ENCODE assay signal across 13 cellular contexts in genomic region chr18:74546751-74547530, GRCh38. TPM values are rescaled to one million over a fixed set of nuclear protein-coding genes. Genes with fewer than 3 reads are reported as not detected.
DNase-seq lines count a peak whose midpoint lies in the region; ATAC-seq and TF ChIP-seq lines count a peak whose summit lies in the region.
"Had no signal": no experiment of that assay in that cellular context is flagged by ENCODE, and none has a peak within 500 bp of the region (broad histone marks: within the 10 kb centered on the region; RNA-seq: fewer than 3 reads in every experiment).

No MANE protein-coding gene starts in this region.

- H2BK5ac ChIP-seq in trophoblast cell (ENCODE audit: low read depth, low read length, poor library complexity): no peak overlapping the region

- peaks cover 10% of the 10 kb centered on the region for H3K9me3 Mint-ChIP-seq in Calu3 (ENCODE audit: low read depth, unreplicated experiment)

- no peak overlapping the region for H3K23ac ChIP-seq in trophoblast cell (ENCODE audit: low read length)

- ATAC-seq in SK-N-SH treated with all-trans-retinoic acid at 6 μM for 48 hours (peak; percentile 44), HG03521 (IDR thresholded peaks at IDR 0.05; ENCODE audit: unreplicated experiment) (no peak), GM18520 (IDR thresholded peaks at IDR 0.05; ENCODE audit: unreplicated experiment) (no peak)

- no peak overlapping the region for H4K12ac ChIP-seq in trophoblast cell (ENCODE audit: low read depth, low read length)

- H2BK12ac ChIP-seq in trophoblast cell (ENCODE audit: low read length): no peak overlapping the region

- H3K4me1 Mint-ChIP-seq in Calu3 (ENCODE audit: low read depth, unreplicated experiment): peaks cover 25% of the 10 kb centered on the region

- no peaks in the 10 kb centered on the region for H3K27me3 ChIP-seq in trophoblast cell (ENCODE audit: insufficient read depth, low read length)

- H3K4me1 ChIP-seq in trophoblast cell (ENCODE audit: control insufficient read depth in 1 of 2, insufficient read depth in 2 of 2, low read length in 2 of 2): peaks cover 1 to 4% of the 10 kb centered on the region in 2 experiments

- H3K9me3 ChIP-seq in trophoblast cell (ENCODE audit: insufficient read depth, low read depth, low read length): peaks cover 16% of the 10 kb centered on the region

- H3K27me3 Mint-ChIP-seq in Calu3 (ENCODE audit: unreplicated experiment): no peaks in the 10 kb centered on the region

- peak; percentile 30 for DNase-seq in Calu3
- DNase-seq in fibroblast of pulmonary artery (ENCODE audit: low read depth): peak; percentile 56
- peak in 1 of 2 donors; percentile 7 for DNase-seq in trophoblast cell
- no peak for DNase-seq in NCI-H2107 (lab: John Stamatoyannopoulos, UW)
- DNase-seq in middle frontal gyrus (ENCODE audit: extremely low spot score, low spot score): no peak
- DNase-seq: activated CD8-positive, alpha-beta memory T cell treated with anti-CD3 and anti-CD28 coated beads, Interleukin-2, amount 50 U/mL, for 48 hours; CD4-positive, CD25-positive, alpha-beta regulatory T cell; H7 had no signal

- no peak overlapping the region for H3K18ac ChIP-seq in trophoblast cell (ENCODE audit: low read length)

- no peak overlapping the region for H2AK5ac ChIP-seq in trophoblast cell (ENCODE audit: low read length)

- intact Hi-C loops in Calu3 (cut with micrococcal nuclease; ENCODE audit: unreplicated experiment): no loop called here

- H2BK120ac ChIP-seq in trophoblast cell (ENCODE audit: insufficient read depth, low read length, poor library complexity): no peak overlapping the region

- no peak overlapping the region for H3K4ac ChIP-seq in trophoblast cell (ENCODE audit: low read depth, low read length)

- H2AFZ ChIP-seq in trophoblast cell (ENCODE audit: insufficient read depth, low read length, poor library complexity): no peak overlapping the region

- no peak overlapping the region for H3K27ac Mint-ChIP-seq in Calu3 (ENCODE audit: unreplicated experiment)
- H3K27ac Mint-ChIP-seq: CD4-positive, CD25-positive, alpha-beta regulatory T cell; T-helper 1 cell treated with Interleukin-12 subunit alpha and Interleukin-12 subunit beta and Interleukin-4 antibody, amounts not matched to agents 30 μg/mL and 1 μg/mL, for 36 hours had no signal

- H3K36me3 ChIP-seq in trophoblast cell (ENCODE audit: control insufficient read depth in 1 of 2, insufficient read depth in 2 of 2, low read length in 2 of 2): no peaks in the 10 kb centered on the region

- H3K27ac ChIP-seq in trophoblast cell (ENCODE audit: low read depth, low read length): no peak overlapping the region

- H4K91ac ChIP-seq in trophoblast cell (ENCODE audit: low read depth, low read length): no peak overlapping the region

- no peak overlapping the region for H3K4me2 ChIP-seq in trophoblast cell (ENCODE audit: low read length)

- no TSS peak for BruUV-seq in Calu3 (replicated peaks; lab: Mats Ljungman, UMichigan)

- H3K79me1 ChIP-seq in trophoblast cell (ENCODE audit: low read length): no peaks in the 10 kb centered on the region

- no peak overlapping the region for H4K8ac ChIP-seq in trophoblast cell (ENCODE audit: low read depth, low read length)

- H3K14ac ChIP-seq in trophoblast cell (ENCODE audit: low read length): no peak overlapping the region

- no peak for TF ChIP-seq CTCF in Calu3 (IDR thresholded peaks at IDR 0.05; ENCODE audit: unreplicated experiment)
- no peak for TF ChIP-seq CTCF in fibroblast of pulmonary artery (IDR thresholded peaks at IDR 0.05; ENCODE audit: low read length, missing control alignments)

- no peak overlapping the region for H3K4me3 Mint-ChIP-seq in Calu3 (ENCODE audit: low read depth, unreplicated experiment)
- H3K4me3 Mint-ChIP-seq: CD4-positive, CD25-positive, alpha-beta regulatory T cell; T-helper 1 cell treated with Interleukin-12 subunit alpha and Interleukin-12 subunit beta and Interleukin-4 antibody, amounts not matched to agents 30 μg/mL and 1 μg/mL, for 36 hours had no signal

- CTCF ChIA-PET in Calu3 (lab: Charles Lee): interaction anchor here (1.4 kb wide), 1 partner anchor 194 kb away, joined by 3 read pairs; no protein-coding TSS in a partner anchor

- H3K79me2 ChIP-seq in trophoblast cell (ENCODE audit: control insufficient read depth, insufficient read depth, low read length, poor library complexity): no peaks in the 10 kb centered on the region

- H3K9ac ChIP-seq in trophoblast cell (ENCODE audit: low read length): no peak overlapping the region

- no CpG with 5 or more reads among the region's 9 CpGs for WGBS in trophoblast cell (ENCODE audit: extremely low coverage, insufficient coverage, insufficient read length)

- H3K36me3 Mint-ChIP-seq in Calu3 (ENCODE audit: insufficient read depth, unreplicated experiment): no peaks in the 10 kb centered on the region
- H3K36me3 Mint-ChIP-seq: CD4-positive, CD25-positive, alpha-beta regulatory T cell had no signal

- no peak overlapping the region for H3K4me3 ChIP-seq in fibroblast of pulmonary artery (replicated peaks; ENCODE audit: low read depth, low read length)
- H3K4me3 ChIP-seq in trophoblast cell (ENCODE audit: low read depth, low read length): peak overlapping the region; percentile 1

TF ChIP-seq in SK-N-SH treated with all-trans-retinoic acid at 6 μM for 48 hours, 23 proteins besides CTCF, POLR2A, EP300 and RAD21 (continues in another document):
- TF ChIP-seq SNAI2 (CRISPR knock-in tag; IDR thresholded peaks at IDR 0.05) (no peak), ARNTL (CRISPR knock-in tag; IDR thresholded peaks at IDR 0.05; ENCODE audit: borderline replicate concordance, low read depth) (no peak), PPARA (CRISPR knock-in tag; IDR thresholded peaks at IDR 0.05; ENCODE audit: borderline replicate concordance) (no peak), PATZ1 (CRISPR knock-in tag; IDR thresholded peaks at IDR 0.05; ENCODE audit: borderline replicate concordance) (no peak), ZNF8 (CRISPR knock-in tag; IDR thresholded peaks at IDR 0.05) (no peak), ZFP30 (CRISPR knock-in tag; IDR thresholded peaks at IDR 0.05) (no peak), CSRNP3 (CRISPR knock-in tag; IDR thresholded peaks at IDR 0.05) (no peak), TSHZ2 (CRISPR knock-in tag; IDR thresholded peaks at IDR 0.05) (no peak), ZFP3 (CRISPR knock-in tag; IDR thresholded peaks at IDR 0.05) (no peak), ISL1 (CRISPR knock-in tag; IDR thresholded peaks at IDR 0.05) (no peak), ZNF565 (CRISPR knock-in tag; conservative IDR thresholded peaks at IDR 0.05; ENCODE audit: low read depth) (no peak)

RNA-seq across cellular contexts. Expression of gene CNDP1, which starts 12.6 kb away (rescaled TPM):
- not detected in 2 replicates for total RNA-seq in Calu3 (2022)
- polyA plus RNA-seq in trophoblast cell (2013): 0.10 and 0.15 TPM in 2 replicates
- total RNA-seq: H7, kidney epithelial cell had no signal
- polyA plus RNA-seq: CD4-positive, CD25-positive, alpha-beta regulatory T cell had no signal

RNA-seq across cellular contexts. Expression of gene ZNF407, which starts 50.7 kb away (rescaled TPM):
- total RNA-seq in Calu3 (2022): 15.1 and 17.4 TPM in 2 replicates
- 2.2 TPM in 2 replicates for polyA plus RNA-seq in trophoblast cell (2013)

RNA-seq across cellular contexts. Expression of gene CNDP2, which starts 50.8 kb away (rescaled TPM):
- total RNA-seq in Calu3 (2022): 279 and 312 TPM in 2 replicates
- polyA plus RNA-seq in trophoblast cell (2013): 190 and 204 TPM in 2 replicates

Comparison
In these comparisons a context has a peak if more than half of its experiments do, and no peak if none do; other contexts are left out.
1. DNase-seq: peak in Calu3 (single experiment) and fibroblast of pulmonary artery (single experiment); none in NCI-H2107 (single experiment) and middle frontal gyrus (single experiment).